In genomic region chrX:153908219-153908875, GRCh38 we compare ENCODE assay signal across 18 cellular contexts. TPM values are rescaled to one million over a fixed set of nuclear protein-coding genes. Genes with fewer than 3 reads are reported as not detected.
DNase-seq lines count a peak whose midpoint lies in the region; ATAC-seq and TF ChIP-seq lines count a peak whose summit lies in the region.
"Had no signal": no experiment of that assay in that cellular context is flagged by ENCODE, and none has a peak within 500 bp of the region (broad histone marks: within the 10 kb centered on the region; RNA-seq: fewer than 3 reads in every experiment).

No MANE protein-coding gene starts in this region.

- H3K27ac Mint-ChIP-seq in activated CD8-positive, alpha-beta T cell treated with anti-CD3 and anti-CD28 coated beads, Interleukin-2, amount 10 ng/mL, durations not matched to agents 7 days and 5 days, result peak overlapping the region; percentile 46
- no peak overlapping the region for H3K27ac Mint-ChIP-seq in activated CD8-positive, alpha-beta T cell treated with anti-CD3 and anti-CD28 coated beads for 36 hours
- H3K27ac Mint-ChIP-seq in chondrocyte (ENCODE audit: unreplicated experiment), result no peak overlapping the region
- H3K27ac Mint-ChIP-seq in T-helper 2 cell treated with Interferon-gamma antibody and Interleukin-4, amounts not matched to agents 5 μg/mL and 100 μg/mL, for 36 hours, result no peak overlapping the region

- peaks cover 0 to 9% (median 0%) of the 10 kb centered on the region in 4 donors for H3K4me1 ChIP-seq in sigmoid colon

- no peak for TF ChIP-seq EP300 in sigmoid colon (IDR thresholded peaks at IDR 0.05)

- TF ChIP-seq POLR2A in sigmoid colon (IDR thresholded peaks at IDR 0.05), result no peak

- WGBS in sigmoid colon, 2 donors, result 90 to 93% methylated on average over 23 of the region's 23 CpGs

- TF ChIP-seq CTCF in activated CD8-positive, alpha-beta T cell treated with anti-CD3 and anti-CD28 coated beads for 36 hours (IDR thresholded peaks at IDR 0.05), result no peak
- TF ChIP-seq CTCF in chondrocyte (IDR thresholded peaks at IDR 0.05) (no peak), sigmoid colon (IDR thresholded peaks at IDR 0.05) (no peak)

- H3K27ac ChIP-seq in sigmoid colon, result no peak overlapping the region
- H3K27ac ChIP-seq: RWPE1 had no signal

- DNase-seq in activated CD8-positive, alpha-beta T cell treated with anti-CD3 and anti-CD28 coated beads, Interleukin-2, amount 10 ng/mL, durations not matched to agents 7 days and 5 days, result no peak
- no peak for DNase-seq in activated CD8-positive, alpha-beta T cell treated with anti-CD3 and anti-CD28 coated beads for 36 hours
- DNase-seq in NCI-H2171 (lab: John Stamatoyannopoulos, UW), result peak; percentile 42
- peak; percentile 90 for DNase-seq in chondrocyte (ENCODE audit: low spot score)
- peak; percentile 60 for DNase-seq in sigmoid colon
- no peak for DNase-seq in T-helper 2 cell treated with Interferon-gamma antibody and Interleukin-4, amounts not matched to agents 5 μg/mL and 100 μg/mL, for 36 hours (ENCODE audit: low spot score)
- DNase-seq in activated naive CD4-positive, alpha-beta T cell treated with Interleukin-2 at 50 U/mL for 16 hours, result no peak
- DNase-seq: CD4-positive, alpha-beta memory T cell; GOT3; MM.1S; NCI-H1092; NCI-H1436 treated with DMSO at 0.1 percent for 48 hours; NCI-H2081 treated with DMSO at 0.1 percent for 48 hours; NCI-H510A; PC-3 had no signal

- H3K27me3 ChIP-seq in sigmoid colon, result peaks cover 0 to 4% (median 0%) of the 10 kb centered on the region in 3 donors

- intact Hi-C loops in activated CD8-positive, alpha-beta T cell treated with anti-CD3 and anti-CD28 coated beads for 36 hours (cut with micrococcal nuclease), result no loop called here
- intact Hi-C loops in sigmoid colon (cut with DNase I), result no loop called here

- no peak overlapping the region for H3K4me3 ChIP-seq in sigmoid colon

- H3K9me3 ChIP-seq in sigmoid colon, result no peaks in the 10 kb centered on the region

- H3K9me3 Mint-ChIP-seq in activated CD8-positive, alpha-beta T cell treated with anti-CD3 and anti-CD28 coated beads, Interleukin-2, amount 10 ng/mL, durations not matched to agents 7 days and 5 days (ENCODE audit: insufficient read depth), result no peaks in the 10 kb centered on the region
- no peaks in the 10 kb centered on the region for H3K9me3 Mint-ChIP-seq in activated CD8-positive, alpha-beta T cell treated with anti-CD3 and anti-CD28 coated beads for 36 hours
- H3K9me3 Mint-ChIP-seq in chondrocyte (ENCODE audit: low read depth), result no peaks in the 10 kb centered on the region
- no peaks in the 10 kb centered on the region for H3K9me3 Mint-ChIP-seq in T-helper 2 cell treated with Interferon-gamma antibody and Interleukin-4, amounts not matched to agents 5 μg/mL and 100 μg/mL, for 36 hours

- peaks cover 31% of the 10 kb centered on the region for H3K4me1 Mint-ChIP-seq in activated CD8-positive, alpha-beta T cell treated with anti-CD3 and anti-CD28 coated beads, Interleukin-2, amount 10 ng/mL, durations not matched to agents 7 days and 5 days (ENCODE audit: low read depth)
- H3K4me1 Mint-ChIP-seq in activated CD8-positive, alpha-beta T cell treated with anti-CD3 and anti-CD28 coated beads for 36 hours (ENCODE audit: low read depth), result peaks cover 23% of the 10 kb centered on the region
- H3K4me1 Mint-ChIP-seq in chondrocyte (ENCODE audit: low read depth), result peaks cover under 1% of the 10 kb centered on the region
- peaks cover 10% of the 10 kb centered on the region for H3K4me1 Mint-ChIP-seq in T-helper 2 cell treated with Interferon-gamma antibody and Interleukin-4, amounts not matched to agents 5 μg/mL and 100 μg/mL, for 36 hours (ENCODE audit: low read depth)

- ATAC-seq in activated CD8-positive, alpha-beta T cell treated with anti-CD3 and anti-CD28 coated beads, Interleukin-2, amount 10 ng/mL, durations not matched to agents 7 days and 5 days, result no peak
- no peak for ATAC-seq in activated CD8-positive, alpha-beta T cell treated with anti-CD3 and anti-CD28 coated beads for 36 hours
- ATAC-seq: PC-3 had no signal

- POLR2A ChIA-PET in activated CD8-positive, alpha-beta T cell treated with anti-CD3 and anti-CD28 coated beads, Interleukin-2, amount 10 ng/mL, durations not matched to agents 7 days and 5 days (lab: Charles Lee), result no interaction called here
- POLR2A ChIA-PET in activated CD8-positive, alpha-beta T cell treated with anti-CD3 and anti-CD28 coated beads for 36 hours (lab: Charles Lee), result interaction anchor here (0.9 to 4.7 kb wide), 3 partner anchors 17 to 109 kb away, joined by 3 to 25 read pairs (median 6); partner anchors contain the start of gene ARHGAP4

- H3K36me3 ChIP-seq in sigmoid colon, result no peaks in the 10 kb centered on the region

- no peak overlapping the region for H3K4me3 Mint-ChIP-seq in activated CD8-positive, alpha-beta T cell treated with anti-CD3 and anti-CD28 coated beads, Interleukin-2, amount 10 ng/mL, durations not matched to agents 7 days and 5 days
- H3K4me3 Mint-ChIP-seq in activated CD8-positive, alpha-beta T cell treated with anti-CD3 and anti-CD28 coated beads for 36 hours, result no peak overlapping the region
- H3K4me3 Mint-ChIP-seq in chondrocyte (ENCODE audit: unreplicated experiment), result no peak overlapping the region
- H3K4me3 Mint-ChIP-seq in T-helper 2 cell treated with Interferon-gamma antibody and Interleukin-4, amounts not matched to agents 5 μg/mL and 100 μg/mL, for 36 hours, result no peak overlapping the region
- H3K4me3 Mint-ChIP-seq: CD4-positive, alpha-beta memory T cell had no signal

- CTCF ChIA-PET in activated CD8-positive, alpha-beta T cell treated with anti-CD3 and anti-CD28 coated beads, Interleukin-2, amount 10 ng/mL, durations not matched to agents 7 days and 5 days (lab: Charles Lee), result interaction anchor here (2.2 kb wide), 1 partner anchor 39 kb away, joined by 7 read pairs; no protein-coding TSS in a partner anchor
- CTCF ChIA-PET in activated CD8-positive, alpha-beta T cell treated with anti-CD3 and anti-CD28 coated beads for 36 hours (lab: Charles Lee), result no interaction called here

- H3K36me3 Mint-ChIP-seq in activated CD8-positive, alpha-beta T cell treated with anti-CD3 and anti-CD28 coated beads, Interleukin-2, amount 10 ng/mL, durations not matched to agents 7 days and 5 days (ENCODE audit: low read depth), result peaks cover 21% of the 10 kb centered on the region
- H3K36me3 Mint-ChIP-seq in activated CD8-positive, alpha-beta T cell treated with anti-CD3 and anti-CD28 coated beads for 36 hours (ENCODE audit: low read depth), result peaks cover 3% of the 10 kb centered on the region
- no peaks in the 10 kb centered on the region for H3K36me3 Mint-ChIP-seq in chondrocyte (ENCODE audit: low read depth)
- peaks cover 11% of the 10 kb centered on the region for H3K36me3 Mint-ChIP-seq in T-helper 2 cell treated with Interferon-gamma antibody and Interleukin-4, amounts not matched to agents 5 μg/mL and 100 μg/mL, for 36 hours (ENCODE audit: low read depth)

- no peaks in the 10 kb centered on the region for H3K27me3 Mint-ChIP-seq in activated CD8-positive, alpha-beta T cell treated with anti-CD3 and anti-CD28 coated beads, Interleukin-2, amount 10 ng/mL, durations not matched to agents 7 days and 5 days (ENCODE audit: low read depth)
- no peaks in the 10 kb centered on the region for H3K27me3 Mint-ChIP-seq in activated CD8-positive, alpha-beta T cell treated with anti-CD3 and anti-CD28 coated beads for 36 hours
- H3K27me3 Mint-ChIP-seq in chondrocyte (ENCODE audit: low read depth), result no peaks in the 10 kb centered on the region
- H3K27me3 Mint-ChIP-seq in T-helper 2 cell treated with Interferon-gamma antibody and Interleukin-4, amounts not matched to agents 5 μg/mL and 100 μg/mL, for 36 hours (ENCODE audit: low read depth), result no peaks in the 10 kb centered on the region
- H3K27me3 Mint-ChIP-seq: CD4-positive, alpha-beta memory T cell had no signal

RNA-seq across cellular contexts. Expression of gene AVPR2, which starts 3.9 kb away (rescaled TPM):
- total RNA-seq in activated CD8-positive, alpha-beta T cell treated with anti-CD3 and anti-CD28 coated beads, Interleukin-2, amount 10 ng/mL, durations not matched to agents 7 days and 5 days, result not detected
- not detected for total RNA-seq in activated CD8-positive, alpha-beta T cell treated with anti-CD3 and anti-CD28 coated beads for 36 hours
- total RNA-seq in chondrocyte, result not detected in 3 replicates
- 1 to 10 TPM; 1.1 to 2.2 (median 1.3) TPM for total RNA-seq in sigmoid colon
- polyA plus RNA-seq in sigmoid colon, result 1 to 10 TPM in 1 of 3 donors, not detected in 2; 1.1 TPM
- total RNA-seq: CD4-positive, alpha-beta memory T cell; LHCN-M2; PC-3 had no signal
- polyA plus RNA-seq: BJ had no signal

RNA-seq across cellular contexts. Expression of gene ARHGAP4, which starts 17.7 kb away (rescaled TPM):
- 100 to 1,000 TPM; 317 to 324 TPM for total RNA-seq in activated CD8-positive, alpha-beta T cell treated with anti-CD3 and anti-CD28 coated beads, Interleukin-2, amount 10 ng/mL, durations not matched to agents 7 days and 5 days
- total RNA-seq in activated CD8-positive, alpha-beta T cell treated with anti-CD3 and anti-CD28 coated beads for 36 hours, result 100 to 1,000 TPM; 128 to 130 TPM
- total RNA-seq in chondrocyte (2.8 to 3.7 TPM (median 3.1 TPM) in 3 replicates), sigmoid colon (10 to 100 TPM; 12.4 to 27.4 (median 16.3) TPM)
- polyA plus RNA-seq in sigmoid colon, result 100 to 1,000 TPM in 1 of 3 donors, 10 to 100 TPM in 1, 1 to 10 TPM in 1; 8.4 to 122 (median 17.3) TPM

RNA-seq across cellular contexts. Expression of gene L1CAM, which starts 22.4 kb away (rescaled TPM):
- total RNA-seq in activated CD8-positive, alpha-beta T cell treated with anti-CD3 and anti-CD28 coated beads, Interleukin-2, amount 10 ng/mL, durations not matched to agents 7 days and 5 days, result 1 to 10 TPM; 7.1 to 7.5 TPM
- total RNA-seq in activated CD8-positive, alpha-beta T cell treated with anti-CD3 and anti-CD28 coated beads for 36 hours, result 1 to 10 TPM; 2.1 to 2.2 TPM
- 2.2 to 2.9 TPM (median 2.5 TPM) in 3 replicates for total RNA-seq in chondrocyte
- 10 to 100 TPM in 3 of 4 donors, 1 to 10 TPM in 1; 6.6 to 30.2 (median 23.1) TPM for total RNA-seq in sigmoid colon
- polyA plus RNA-seq in sigmoid colon, result 10 to 100 TPM in 1 of 3 donors, 1 to 10 TPM in 1, not detected in 1; 2.4 to 10.5 TPM

RNA-seq across cellular contexts. Expression of gene NAA10, which starts 26.5 kb away (rescaled TPM):
- 100 to 1,000 TPM in 1 of 2 experiments, 10 to 100 TPM in 1; 98.9 to 106 TPM for total RNA-seq in activated CD8-positive, alpha-beta T cell treated with anti-CD3 and anti-CD28 coated beads, Interleukin-2, amount 10 ng/mL, durations not matched to agents 7 days and 5 days
- total RNA-seq in activated CD8-positive, alpha-beta T cell treated with anti-CD3 and anti-CD28 coated beads for 36 hours, result 100 to 1,000 TPM; 123 to 136 TPM
- 89.5 to 99.8 TPM (median 91.4 TPM) in 3 replicates for total RNA-seq in chondrocyte
- total RNA-seq in sigmoid colon, result 100 to 1,000 TPM in 1 of 4 donors, 10 to 100 TPM in 3; 57.4 to 113 (median 79.2) TPM
- polyA plus RNA-seq in sigmoid colon, result 100 to 1,000 TPM in 1 of 3 donors, 10 to 100 TPM in 2; 78.6 to 128 (median 84.7) TPM

RNA-seq across cellular contexts. Expression of gene RENBP, which starts 36.1 kb away (rescaled TPM):
- 10 to 100 TPM; 12.1 to 13.6 TPM for total RNA-seq in activated CD8-positive, alpha-beta T cell treated with anti-CD3 and anti-CD28 coated beads, Interleukin-2, amount 10 ng/mL, durations not matched to agents 7 days and 5 days
- total RNA-seq in activated CD8-positive, alpha-beta T cell treated with anti-CD3 and anti-CD28 coated beads for 36 hours, result 10 to 100 TPM; 14.3 to 15.8 TPM
- total RNA-seq in chondrocyte (6.5 to 13.4 TPM (median 13.1 TPM) in 3 replicates), sigmoid colon (10 to 100 TPM in 3 of 4 donors, 1 to 10 TPM in 1; 9.8 to 16.8 (median 13.1) TPM)
- polyA plus RNA-seq in sigmoid colon, result 10 to 100 TPM; 10.2 to 15.1 (median 15.0) TPM
- total RNA-seq: PC-3 had no signal

Comparison
In these comparisons a context has a peak if more than half of its experiments do, and no peak if none do; other contexts are left out.
1. DNase-seq: peak in NCI-H2171 (single experiment), chondrocyte (single experiment) and sigmoid colon (single experiment); none in activated CD8-positive, alpha-beta T cell treated with anti-CD3 and anti-CD28 coated beads, Interleukin-2, amount 10 ng/mL, durations not matched to agents 7 days and 5 days (single experiment), activated CD8-positive, alpha-beta T cell treated with anti-CD3 and anti-CD28 coated beads for 36 hours (single experiment), T-helper 2 cell treated with Interferon-gamma antibody and Interleukin-4, amounts not matched to agents 5 μg/mL and 100 μg/mL, for 36 hours (single experiment) and activated naive CD4-positive, alpha-beta T cell treated with Interleukin-2 at 50 U/mL for 16 hours (single experiment).
2. RNA of gene ARHGAP4, which starts 17.7 kb away (total RNA-seq): 317 to 324 TPM in activated CD8-positive, alpha-beta T cell treated with anti-CD3 and anti-CD28 coated beads, Interleukin-2, amount 10 ng/mL, durations not matched to agents 7 days and 5 days and 128 to 130 TPM in activated CD8-positive, alpha-beta T cell treated with anti-CD3 and anti-CD28 coated beads for 36 hours; 12.4 to 27.4 TPM in sigmoid colon and 2.8 to 3.7 TPM in chondrocyte; every median in the first group is over 4 times any median in the second.